Comparison of ENCODE assay signal across 1 cellular context in the genomic region with DNA sequence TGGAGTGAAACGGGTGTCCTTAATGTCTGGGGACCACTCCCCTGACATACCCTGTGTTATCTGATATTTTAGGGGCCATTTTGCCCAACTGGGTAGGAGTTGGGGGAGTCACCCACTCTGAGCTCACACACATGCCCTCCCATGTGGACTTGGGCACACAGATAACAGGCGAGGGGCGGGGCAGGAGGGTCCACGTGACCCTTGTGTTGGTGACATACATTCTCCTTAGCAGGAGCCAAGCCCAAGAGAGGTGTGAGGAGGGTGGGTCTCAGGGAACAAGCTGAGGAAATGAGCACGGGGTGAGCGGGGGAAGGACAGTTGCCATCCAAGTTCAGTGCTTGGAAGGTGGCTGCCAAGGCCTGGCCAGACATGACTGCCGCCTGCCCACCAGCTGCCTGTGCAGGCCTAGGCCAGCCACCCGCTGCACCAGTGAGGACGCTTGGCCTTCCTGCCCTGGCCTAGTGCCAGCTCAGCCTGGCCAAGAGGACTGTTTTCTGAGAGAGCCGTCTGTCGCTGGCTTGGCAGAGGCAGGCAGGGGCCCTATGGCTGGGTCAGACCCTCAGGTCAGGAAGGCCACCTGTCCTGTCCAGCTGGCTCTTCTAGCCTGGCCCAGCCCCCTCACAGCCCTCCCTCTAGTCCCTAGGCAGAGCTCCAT.
TF ChIP-seq lines count a peak whose summit lies in the region.

No MANE protein-coding gene starts in this region.

TF ChIP-seq in K562, 482 proteins besides CTCF, POLR2A, EP300 and RAD21:
- TF ChIP-seq SMAD1 (IDR thresholded peaks at IDR 0.05; ENCODE audit: low read depth, low read length, partially characterized antibody) (no peak), RAD51 (IDR thresholded peaks at IDR 0.05; ENCODE audit: borderline replicate concordance, low read depth) (0 out of 2 replicates have a peak, but pooled peaks have one; percentile 33), ZNF764 (CRISPR knock-in tag; IDR thresholded peaks at IDR 0.05; ENCODE audit: low read depth) (no peak), PHB2 (IDR thresholded peaks at IDR 0.05; ENCODE audit: low read depth) (no peak), KAT7 (CRISPR knock-in tag; IDR thresholded peaks at IDR 0.05; ENCODE audit: borderline replicate concordance) (no peak), BCL6 (CRISPR knock-in tag; IDR thresholded peaks at IDR 0.05) (no peak), PML (IDR thresholded peaks at IDR 0.05; ENCODE audit: low read length) (no peak), ZNF212 (CRISPR knock-in tag; IDR thresholded peaks at IDR 0.05) (no peak), SP2 (IDR thresholded peaks at IDR 0.05; ENCODE audit: extremely low read depth, low read depth, low read length, poor library complexity, severe bottlenecking) (no peak), PRMT5 (CRISPR knock-in tag; IDR thresholded peaks at IDR 0.05) (no peak), TBL1XR1 (IDR thresholded peaks at IDR 0.05; ENCODE audit: low read length in 2 of 2) (no peak), SRF (CRISPR knock-in tag; IDR thresholded peaks at IDR 0.05) (no peak), ZNF274 (IDR thresholded peaks at IDR 0.05; ENCODE audit: borderline replicate concordance, low read depth, low read length) (no peak), ZNF785 (CRISPR knock-in tag; IDR thresholded peaks at IDR 0.05) (no peak), CBFA2T2 (conservative IDR thresholded peaks at IDR 0.05) (0 out of 2 replicates have a peak, but pooled peaks have one; percentile 5), ZBTB1 (CRISPR knock-in tag; IDR thresholded peaks at IDR 0.05; ENCODE audit: borderline replicate concordance, low read depth) (no peak), HDAC3 (IDR thresholded peaks at IDR 0.05; ENCODE audit: borderline replicate concordance, partially characterized antibody) (no peak), HNRNPK (IDR thresholded peaks at IDR 0.05; ENCODE audit: low read depth, low read length, poor library complexity, severe bottlenecking) (no peak), CHCHD3 (CRISPR knock-in tag; IDR thresholded peaks at IDR 0.05) (no peak), SMARCA5 (IDR thresholded peaks at IDR 0.05) (no peak), ZKSCAN3 (CRISPR knock-in tag; IDR thresholded peaks at IDR 0.05) (no peak), KDM5B (IDR thresholded peaks at IDR 0.05; ENCODE audit: insufficient replicate concordance, low read depth, low read length) (no peak), NFE2 (IDR thresholded peaks at IDR 0.05; ENCODE audit: low read depth) (no peak), ZNF253 (CRISPR knock-in tag; conservative IDR thresholded peaks at IDR 0.05) (no peak), GTF2F1 (IDR thresholded peaks at IDR 0.05; ENCODE audit: low read depth, low read length) (no peak), NFIC (IDR thresholded peaks at IDR 0.05) (peak; percentile 84), SIN3A (IDR thresholded peaks at IDR 0.05; ENCODE audit: borderline replicate concordance in 2 of 2, control insufficient read depth in 1 of 2, low read depth in 2 of 2, low read length in 2 of 2) (no peak), ZC3H4 (CRISPR knock-in tag; IDR thresholded peaks at IDR 0.05; ENCODE audit: borderline replicate concordance) (no peak), TAF7 (tag; IDR thresholded peaks at IDR 0.05) (no peak), PCBP2 (IDR thresholded peaks at IDR 0.05; ENCODE audit: low read depth, low read length, poor library complexity, severe bottlenecking) (no peak), ZFP36 (IDR thresholded peaks at IDR 0.05; ENCODE audit: low read depth, low read length, partially characterized antibody) (no peak), NCOA4 (IDR thresholded peaks at IDR 0.05; ENCODE audit: partially characterized antibody) (no peak), TEAD1 (CRISPR knock-in tag; IDR thresholded peaks at IDR 0.05) (no peak)
- TF ChIP-seq, protein P1, sequence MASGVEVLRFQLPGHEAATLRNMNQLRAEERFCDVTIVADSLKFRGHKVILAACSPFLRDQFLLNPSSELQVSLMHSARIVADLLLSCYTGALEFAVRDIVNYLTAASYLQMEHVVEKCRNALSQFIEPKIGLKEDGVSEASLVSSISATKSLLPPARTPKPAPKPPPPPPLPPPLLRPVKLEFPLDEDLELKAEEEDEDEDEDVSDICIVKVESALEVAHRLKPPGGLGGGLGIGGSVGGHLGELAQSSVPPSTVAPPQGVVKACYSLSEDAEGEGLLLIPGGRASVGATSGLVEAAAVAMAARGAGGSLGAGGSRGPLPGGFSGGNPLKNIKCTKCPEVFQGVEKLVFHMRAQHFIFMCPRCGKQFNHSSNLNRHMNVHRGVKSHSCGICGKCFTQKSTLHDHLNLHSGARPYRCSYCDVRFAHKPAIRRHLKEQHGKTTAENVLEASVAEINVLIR (CRISPR knock-in tag; IDR thresholded peaks at IDR 0.05): no peak
- TF ChIP-seq, protein P2, sequence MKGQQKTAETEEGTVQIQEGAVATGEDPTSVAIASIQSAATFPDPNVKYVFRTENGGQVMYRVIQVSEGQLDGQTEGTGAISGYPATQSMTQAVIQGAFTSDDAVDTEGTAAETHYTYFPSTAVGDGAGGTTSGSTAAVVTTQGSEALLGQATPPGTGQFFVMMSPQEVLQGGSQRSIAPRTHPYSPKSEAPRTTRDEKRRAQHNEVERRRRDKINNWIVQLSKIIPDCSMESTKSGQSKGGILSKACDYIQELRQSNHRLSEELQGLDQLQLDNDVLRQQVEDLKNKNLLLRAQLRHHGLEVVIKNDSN (CRISPR knock-in tag; IDR thresholded peaks at IDR 0.05): peak; percentile 75
- TF ChIP-seq, protein P3, sequence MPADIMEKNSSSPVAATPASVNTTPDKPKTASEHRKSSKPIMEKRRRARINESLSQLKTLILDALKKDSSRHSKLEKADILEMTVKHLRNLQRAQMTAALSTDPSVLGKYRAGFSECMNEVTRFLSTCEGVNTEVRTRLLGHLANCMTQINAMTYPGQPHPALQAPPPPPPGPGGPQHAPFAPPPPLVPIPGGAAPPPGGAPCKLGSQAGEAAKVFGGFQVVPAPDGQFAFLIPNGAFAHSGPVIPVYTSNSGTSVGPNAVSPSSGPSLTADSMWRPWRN (IDR thresholded peaks at IDR 0.05; ENCODE audit: low read depth): no peak
- TF ChIP-seq, protein P4, sequence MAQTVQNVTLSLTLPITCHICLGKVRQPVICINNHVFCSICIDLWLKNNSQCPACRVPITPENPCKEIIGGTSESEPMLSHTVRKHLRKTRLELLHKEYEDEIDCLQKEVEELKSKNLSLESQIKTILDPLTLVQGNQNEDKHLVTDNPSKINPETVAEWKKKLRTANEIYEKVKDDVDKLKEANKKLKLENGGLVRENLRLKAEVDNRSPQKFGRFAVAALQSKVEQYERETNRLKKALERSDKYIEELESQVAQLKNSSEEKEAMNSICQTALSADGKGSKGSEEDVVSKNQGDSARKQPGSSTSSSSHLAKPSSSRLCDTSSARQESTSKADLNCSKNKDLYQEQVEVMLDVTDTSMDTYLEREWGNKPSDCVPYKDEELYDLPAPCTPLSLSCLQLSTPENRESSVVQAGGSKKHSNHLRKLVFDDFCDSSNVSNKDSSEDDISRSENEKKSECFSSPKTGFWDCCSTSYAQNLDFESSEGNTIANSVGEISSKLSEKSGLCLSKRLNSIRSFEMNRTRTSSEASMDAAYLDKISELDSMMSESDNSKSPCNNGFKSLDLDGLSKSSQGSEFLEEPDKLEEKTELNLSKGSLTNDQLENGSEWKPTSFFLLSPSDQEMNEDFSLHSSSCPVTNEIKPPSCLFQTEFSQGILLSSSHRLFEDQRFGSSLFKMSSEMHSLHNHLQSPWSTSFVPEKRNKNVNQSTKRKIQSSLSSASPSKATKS (CRISPR knock-in tag; IDR thresholded peaks at IDR 0.05): no peak
- TF ChIP-seq, protein P5, sequence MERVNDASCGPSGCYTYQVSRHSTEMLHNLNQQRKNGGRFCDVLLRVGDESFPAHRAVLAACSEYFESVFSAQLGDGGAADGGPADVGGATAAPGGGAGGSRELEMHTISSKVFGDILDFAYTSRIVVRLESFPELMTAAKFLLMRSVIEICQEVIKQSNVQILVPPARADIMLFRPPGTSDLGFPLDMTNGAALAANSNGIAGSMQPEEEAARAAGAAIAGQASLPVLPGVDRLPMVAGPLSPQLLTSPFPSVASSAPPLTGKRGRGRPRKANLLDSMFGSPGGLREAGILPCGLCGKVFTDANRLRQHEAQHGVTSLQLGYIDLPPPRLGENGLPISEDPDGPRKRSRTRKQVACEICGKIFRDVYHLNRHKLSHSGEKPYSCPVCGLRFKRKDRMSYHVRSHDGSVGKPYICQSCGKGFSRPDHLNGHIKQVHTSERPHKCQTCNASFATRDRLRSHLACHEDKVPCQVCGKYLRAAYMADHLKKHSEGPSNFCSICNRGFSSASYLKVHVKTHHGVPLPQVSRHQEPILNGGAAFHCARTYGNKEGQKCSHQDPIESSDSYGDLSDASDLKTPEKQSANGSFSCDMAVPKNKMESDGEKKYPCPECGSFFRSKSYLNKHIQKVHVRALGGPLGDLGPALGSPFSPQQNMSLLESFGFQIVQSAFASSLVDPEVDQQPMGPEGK (CRISPR knock-in tag; IDR thresholded peaks at IDR 0.05; ENCODE audit: borderline replicate concordance): no peak
- TF ChIP-seq, protein P6, sequence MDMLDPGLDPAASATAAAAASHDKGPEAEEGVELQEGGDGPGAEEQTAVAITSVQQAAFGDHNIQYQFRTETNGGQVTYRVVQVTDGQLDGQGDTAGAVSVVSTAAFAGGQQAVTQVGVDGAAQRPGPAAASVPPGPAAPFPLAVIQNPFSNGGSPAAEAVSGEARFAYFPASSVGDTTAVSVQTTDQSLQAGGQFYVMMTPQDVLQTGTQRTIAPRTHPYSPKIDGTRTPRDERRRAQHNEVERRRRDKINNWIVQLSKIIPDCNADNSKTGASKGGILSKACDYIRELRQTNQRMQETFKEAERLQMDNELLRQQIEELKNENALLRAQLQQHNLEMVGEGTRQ (CRISPR knock-in tag; IDR thresholded peaks at IDR 0.05): peak; percentile 62; the same call in 1 of the 2 replicates
- TF ChIP-seq, protein P7, sequence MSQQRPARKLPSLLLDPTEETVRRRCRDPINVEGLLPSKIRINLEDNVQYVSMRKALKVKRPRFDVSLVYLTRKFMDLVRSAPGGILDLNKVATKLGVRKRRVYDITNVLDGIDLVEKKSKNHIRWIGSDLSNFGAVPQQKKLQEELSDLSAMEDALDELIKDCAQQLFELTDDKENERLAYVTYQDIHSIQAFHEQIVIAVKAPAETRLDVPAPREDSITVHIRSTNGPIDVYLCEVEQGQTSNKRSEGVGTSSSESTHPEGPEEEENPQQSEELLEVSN (IDR thresholded peaks at IDR 0.05; ENCODE audit: borderline replicate concordance in 1 of 2, extremely low read depth in 1 of 2, insufficient read depth in 1 of 2, insufficient read length in 1 of 2, low read depth in 1 of 2, low read length in 1 of 2, poor library complexity in 1 of 2, severe bottlenecking in 1 of 2): no peak
- TF ChIP-seq, protein P8, sequence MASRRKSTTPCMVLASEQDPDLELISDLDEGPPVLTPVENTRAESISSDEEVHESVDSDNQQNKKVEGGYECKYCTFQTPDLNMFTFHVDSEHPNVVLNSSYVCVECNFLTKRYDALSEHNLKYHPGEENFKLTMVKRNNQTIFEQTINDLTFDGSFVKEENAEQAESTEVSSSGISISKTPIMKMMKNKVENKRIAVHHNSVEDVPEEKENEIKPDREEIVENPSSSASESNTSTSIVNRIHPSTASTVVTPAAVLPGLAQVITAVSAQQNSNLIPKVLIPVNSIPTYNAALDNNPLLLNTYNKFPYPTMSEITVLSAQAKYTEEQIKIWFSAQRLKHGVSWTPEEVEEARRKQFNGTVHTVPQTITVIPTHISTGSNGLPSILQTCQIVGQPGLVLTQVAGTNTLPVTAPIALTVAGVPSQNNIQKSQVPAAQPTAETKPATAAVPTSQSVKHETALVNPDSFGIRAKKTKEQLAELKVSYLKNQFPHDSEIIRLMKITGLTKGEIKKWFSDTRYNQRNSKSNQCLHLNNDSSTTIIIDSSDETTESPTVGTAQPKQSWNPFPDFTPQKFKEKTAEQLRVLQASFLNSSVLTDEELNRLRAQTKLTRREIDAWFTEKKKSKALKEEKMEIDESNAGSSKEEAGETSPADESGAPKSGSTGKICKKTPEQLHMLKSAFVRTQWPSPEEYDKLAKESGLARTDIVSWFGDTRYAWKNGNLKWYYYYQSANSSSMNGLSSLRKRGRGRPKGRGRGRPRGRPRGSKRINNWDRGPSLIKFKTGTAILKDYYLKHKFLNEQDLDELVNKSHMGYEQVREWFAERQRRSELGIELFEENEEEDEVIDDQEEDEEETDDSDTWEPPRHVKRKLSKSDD (conservative IDR thresholded peaks at IDR 0.05; ENCODE audit: low read length): no peak
